1 cellular context compared by ENCODE assay signal in genomic region chr12:76455582-76456345, GRCh38.
TF ChIP-seq lines count a peak whose summit lies in the region.

No MANE protein-coding gene starts in this region.

TF ChIP-seq in IMR-90, 13 proteins besides CTCF, POLR2A, EP300 and RAD21:
- TF ChIP-seq FOS (IDR thresholded peaks at IDR 0.05; ENCODE audit: low read depth, low read length) (peak; percentile 81), SMC3 (IDR thresholded peaks at IDR 0.05; ENCODE audit: low read depth, low read length) (peak; percentile 72), NFE2L2 (IDR thresholded peaks at IDR 0.05; ENCODE audit: low read depth, low read length) (no peak), CEBPB (IDR thresholded peaks at IDR 0.05; ENCODE audit: low read depth, low read length) (peak; percentile 79)
